ENCODE assay signal across 11 cellular contexts in the genomic region with DNA sequence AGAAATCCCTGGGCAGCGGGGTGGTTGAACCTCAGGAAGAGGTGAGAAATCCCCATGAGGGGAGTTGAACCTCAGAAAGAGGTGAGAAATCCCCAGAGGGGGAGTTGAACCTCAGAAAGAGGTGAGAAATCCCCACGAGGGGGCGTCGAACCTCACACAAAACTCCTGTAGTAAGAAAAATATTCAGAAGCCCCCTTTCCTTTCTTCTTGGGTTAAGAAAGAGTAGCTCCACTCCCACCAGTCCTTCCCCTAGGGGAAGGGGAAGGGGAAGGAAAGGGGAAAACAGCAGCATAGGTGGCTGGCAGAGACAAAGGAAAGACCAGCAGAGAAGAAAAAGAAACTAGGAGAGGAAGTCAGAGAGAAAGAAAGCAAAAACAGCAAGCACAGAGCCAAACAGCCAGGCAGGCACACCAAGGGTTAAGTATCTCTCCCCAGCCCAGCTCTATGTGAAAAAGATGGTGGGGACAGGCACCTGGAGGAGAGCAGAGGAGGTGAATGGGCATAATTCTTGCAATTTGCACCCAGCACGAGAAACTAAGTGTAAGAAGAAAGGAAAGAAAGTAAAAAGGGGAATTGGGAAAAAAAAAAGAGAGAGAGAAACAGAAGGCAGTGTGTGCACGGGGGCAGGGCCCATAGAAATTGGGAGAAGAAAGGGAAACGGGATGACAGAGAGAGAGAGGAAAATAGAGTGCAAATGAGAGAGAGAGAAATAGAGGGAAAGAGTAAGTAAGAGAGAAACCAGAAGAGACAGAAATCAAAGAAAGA.
A peak's percentile ranks its signal among the peaks of the same experiment; 100 is the strongest.
DNase-seq lines count a peak whose midpoint lies in the region; ATAC-seq and TF ChIP-seq lines count a peak whose summit lies in the region.
"Had no signal": no experiment of that assay in that cellular context is flagged by ENCODE, and none has a peak within 500 bp of the region (broad histone marks: within the 10 kb centered on the region; RNA-seq: fewer than 3 reads in every experiment).

No MANE protein-coding gene starts in this region.

- H3K4me1 ChIP-seq in PC-3 (ENCODE audit: insufficient read depth, low read length), result peaks cover 39% of the 10 kb centered on the region

- CTCF ChIA-PET in PC-3 (lab: Charles Lee), result no interaction called here

- H3K9me3 ChIP-seq in PC-3 (ENCODE audit: low read length) (no peaks in the 10 kb centered on the region), iPS-18c (ENCODE audit: control insufficient read depth, insufficient read depth, low read length) (no peaks in the 10 kb centered on the region)

- POLR2A ChIA-PET in PC-3 (lab: Charles Lee; ENCODE audit: unreplicated experiment), result no interaction called here

- H3K27ac ChIP-seq in PC-3 (ENCODE audit: low read length) (peak overlapping the region; percentile 100), caudate nucleus (ENCODE audit: low read depth, low read length) (no peak overlapping the region)

- DNase-seq in ELR (ENCODE audit: low read depth) (peak; percentile 1), PC-3 (no peak), 8988T (no peak), SW 1271 (lab: John Stamatoyannopoulos, UW) (no peak), caudate nucleus (lab: John Stamatoyannopoulos, UW) (no peak)
- DNase-seq: activated CD4-positive, alpha-beta T cell treated with anti-CD3 and anti-CD28 coated beads, Interleukin-2, amount 10 ng/mL, durations not matched to agents 7 days and 5 days; NCI-H1436; stimulated activated naive CD8-positive, alpha-beta T cell treated with anti-CD3 and anti-CD28 coated beads, Interleukin-15, Interleukin-2, amounts not matched to agents 100 U/mL and 50 U/mL, for 24 hours had no signal

- peak overlapping the region; percentile 72 for H3K4me2 ChIP-seq in PC-3 (ENCODE audit: low read length)

- H3F3A ChIP-seq in PC-3 (ENCODE audit: low read length, unreplicated experiment), result no peaks in the 10 kb centered on the region

- BruUV-seq in PC-3 (replicated peaks; lab: Mats Ljungman, UMichigan), result no TSS peak

- H3K9ac ChIP-seq in PC-3 (ENCODE audit: low read length), result peak overlapping the region; percentile 88

- no peaks in the 10 kb centered on the region for H4K20me1 ChIP-seq in PC-3 (ENCODE audit: low read length)

- peak overlapping the region; percentile 69 for H2AFZ ChIP-seq in PC-3 (ENCODE audit: low read length)

- TF ChIP-seq CTCF in PC-3 (conservative IDR thresholded peaks at IDR 0.05; ENCODE audit: low read depth, low read length), result no peak

- intact Hi-C loops in PC-3 (cut with micrococcal nuclease), result no loop called here

- peak; percentile 46 for ATAC-seq in GM21723 (IDR thresholded peaks at IDR 0.05; ENCODE audit: unreplicated experiment)
- no peak for ATAC-seq in PC-3
- no peak for ATAC-seq in HG02840 (IDR thresholded peaks at IDR 0.05; ENCODE audit: low FRiP score, unreplicated experiment)
- ATAC-seq: stimulated activated naive CD8-positive, alpha-beta T cell treated with anti-CD3 and anti-CD28 coated beads, Interleukin-15, Interleukin-2, amounts not matched to agents 100 U/mL and 50 U/mL, for 24 hours had no signal

- H3K4me3 ChIP-seq in PC-3 (ENCODE audit: low read length) (no peak overlapping the region), iPS-18c (ENCODE audit: insufficient read depth, low read depth, low read length) (peak overlapping the region; percentile 40)

- H3K9me2 ChIP-seq in PC-3 (replicated peaks; ENCODE audit: low read length), result no peaks in the 10 kb centered on the region

- no peaks in the 10 kb centered on the region for H3K27me3 ChIP-seq in PC-3 (ENCODE audit: low read length)

- no peaks in the 10 kb centered on the region for H3K36me3 ChIP-seq in PC-3 (ENCODE audit: low read depth, low read length)

- no peaks in the 10 kb centered on the region for H3K79me2 ChIP-seq in PC-3 (ENCODE audit: low read length)
